Comparison of ENCODE assay signal across 20 cellular contexts in genomic region chr15:63638828-63639227, GRCh38. TPM values are rescaled to one million over a fixed set of nuclear protein-coding genes. Genes with fewer than 3 reads are reported as not detected.
A peak's percentile ranks its signal among the peaks of the same experiment; 100 is the strongest.
DNase-seq lines count a peak whose midpoint lies in the region; ATAC-seq and TF ChIP-seq lines count a peak whose summit lies in the region.
"Had no signal": no experiment of that assay in that cellular context is flagged by ENCODE, and none has a peak within 500 bp of the region (broad histone marks: within the 10 kb centered on the region; RNA-seq: fewer than 3 reads in every experiment).

No MANE protein-coding gene starts in this region.

- CTCF ChIA-PET in activated CD8-positive, alpha-beta T cell treated with anti-CD3 and anti-CD28 coated beads for 36 hours (lab: Charles Lee): interaction anchor here (0.9 to 1.3 kb wide), 3 partner anchors 11 to 151 kb away, joined by 3 to 4 read pairs (median 3); no protein-coding TSS in a partner anchor

- no peak for TF ChIP-seq CTCF in activated CD8-positive, alpha-beta T cell treated with anti-CD3 and anti-CD28 coated beads for 36 hours (IDR thresholded peaks at IDR 0.05)

- in situ Hi-C loops in ACHN (cut with HindIII; ENCODE audit: low pct_ligation_motif_present, low pct_unique_long_range_greater_than_20kb, low sequenced_read_pairs): no loop called here

- no peaks in the 10 kb centered on the region for H3K27me3 Mint-ChIP-seq in activated T-cell treated with anti-CD3 and anti-CD28 coated beads, Interleukin-2, amount 50 U/mL, for 72 hours (ENCODE audit: low read depth)
- no peaks in the 10 kb centered on the region for H3K27me3 Mint-ChIP-seq in CD4-positive, CD25-positive, alpha-beta regulatory T cell
- H3K27me3 Mint-ChIP-seq in activated CD8-positive, alpha-beta T cell treated with anti-CD3 and anti-CD28 coated beads for 36 hours: no peaks in the 10 kb centered on the region
- H3K27me3 Mint-ChIP-seq in central memory CD8-positive, alpha-beta T cell: no peaks in the 10 kb centered on the region

- no peak overlapping the region for H3K4me3 Mint-ChIP-seq in activated T-cell treated with anti-CD3 and anti-CD28 coated beads, Interleukin-2, amount 50 U/mL, for 72 hours
- H3K4me3 Mint-ChIP-seq in CD4-positive, CD25-positive, alpha-beta regulatory T cell: no peak overlapping the region
- H3K4me3 Mint-ChIP-seq in activated CD8-positive, alpha-beta T cell treated with anti-CD3 and anti-CD28 coated beads for 36 hours: no peak overlapping the region
- no peak overlapping the region for H3K4me3 Mint-ChIP-seq in central memory CD8-positive, alpha-beta T cell
- H3K4me3 Mint-ChIP-seq: CD8-positive, alpha-beta T cell; GM23338 had no signal

- no peaks in the 10 kb centered on the region for H3K9me3 Mint-ChIP-seq in activated T-cell treated with anti-CD3 and anti-CD28 coated beads, Interleukin-2, amount 50 U/mL, for 72 hours
- no peaks in the 10 kb centered on the region for H3K9me3 Mint-ChIP-seq in CD4-positive, CD25-positive, alpha-beta regulatory T cell
- no peaks in the 10 kb centered on the region for H3K9me3 Mint-ChIP-seq in activated CD8-positive, alpha-beta T cell treated with anti-CD3 and anti-CD28 coated beads for 36 hours
- no peaks in the 10 kb centered on the region for H3K9me3 Mint-ChIP-seq in central memory CD8-positive, alpha-beta T cell
- H3K9me3 Mint-ChIP-seq: CD8-positive, alpha-beta T cell; GM23338 had no signal

- peaks cover 2 to 12% of the 10 kb centered on the region in 2 donors for H3K36me3 Mint-ChIP-seq in activated T-cell treated with anti-CD3 and anti-CD28 coated beads, Interleukin-2, amount 50 U/mL, for 72 hours (ENCODE audit: insufficient read depth in 2 of 2)
- H3K36me3 Mint-ChIP-seq in CD4-positive, CD25-positive, alpha-beta regulatory T cell: peaks cover 35% of the 10 kb centered on the region
- peaks cover 35% of the 10 kb centered on the region for H3K36me3 Mint-ChIP-seq in activated CD8-positive, alpha-beta T cell treated with anti-CD3 and anti-CD28 coated beads for 36 hours (ENCODE audit: low read depth)
- peaks cover 56% of the 10 kb centered on the region for H3K36me3 Mint-ChIP-seq in central memory CD8-positive, alpha-beta T cell (ENCODE audit: insufficient read depth)

- intact Hi-C loops in activated CD8-positive, alpha-beta T cell treated with anti-CD3 and anti-CD28 coated beads for 36 hours (cut with micrococcal nuclease): no loop called here

- H3K27ac Mint-ChIP-seq in activated T-cell treated with anti-CD3 and anti-CD28 coated beads, Interleukin-2, amount 50 U/mL, for 72 hours: no peak overlapping the region
- H3K27ac Mint-ChIP-seq in CD4-positive, CD25-positive, alpha-beta regulatory T cell: peak overlapping the region in 2 of 3 donors; percentile 46 to 65
- H3K27ac Mint-ChIP-seq in activated CD8-positive, alpha-beta T cell treated with anti-CD3 and anti-CD28 coated beads for 36 hours: no peak overlapping the region
- H3K27ac Mint-ChIP-seq in central memory CD8-positive, alpha-beta T cell (ENCODE audit: low read depth): peak overlapping the region; percentile 8
- H3K27ac Mint-ChIP-seq: CD8-positive, alpha-beta T cell; GM23338 had no signal

- no peak overlapping the region for H3K27ac ChIP-seq in CD4-positive, CD25-positive, alpha-beta regulatory T cell (ENCODE audit: insufficient read depth, low read length, poor library complexity, severe bottlenecking)

- H3K4me3 ChIP-seq in CD4-positive, CD25-positive, alpha-beta regulatory T cell (ENCODE audit: low read depth, low read length): no peak overlapping the region
- H3K4me3 ChIP-seq: GM23338, HAP-1, K562, MG63 had no signal

- peak; percentile 83 to 85 for ATAC-seq in activated T-cell treated with anti-CD3 and anti-CD28 coated beads, Interleukin-2, amount 50 U/mL, for 72 hours (replicated peaks in 1 of 2)
- no peak for ATAC-seq in CD4-positive, CD25-positive, alpha-beta regulatory T cell (ENCODE audit: low read depth in 2 of 2)
- peak; percentile 70 for ATAC-seq in activated CD8-positive, alpha-beta T cell treated with anti-CD3 and anti-CD28 coated beads for 36 hours
- ATAC-seq in central memory CD8-positive, alpha-beta T cell (replicated peaks; ENCODE audit: extremely low read depth, poor library complexity, severe bottlenecking): no peak
- ATAC-seq in HG03342 (IDR thresholded peaks at IDR 0.05; ENCODE audit: unreplicated experiment): no peak
- ATAC-seq: CD8-positive, alpha-beta T cell; GM23338; K562 had no signal

- H3K36me3 ChIP-seq in CD4-positive, CD25-positive, alpha-beta regulatory T cell (ENCODE audit: control insufficient read depth, insufficient read depth, low read length): peaks cover 96% of the 10 kb centered on the region

- POLR2A ChIA-PET in activated CD8-positive, alpha-beta T cell treated with anti-CD3 and anti-CD28 coated beads for 36 hours (lab: Charles Lee): interaction anchor here (0.6 kb wide), 2 partner anchors 8 to 79 kb away, joined by 3 read pairs; no protein-coding TSS in a partner anchor

- H3K9me3 ChIP-seq in CD4-positive, CD25-positive, alpha-beta regulatory T cell (ENCODE audit: control insufficient read depth in 2 of 2, low read length in 2 of 2): no peaks in the 10 kb centered on the region
- H3K9me3 ChIP-seq: HAP-1, MG63 had no signal

- H3K4me1 Mint-ChIP-seq in activated T-cell treated with anti-CD3 and anti-CD28 coated beads, Interleukin-2, amount 50 U/mL, for 72 hours (ENCODE audit: low read depth): peaks cover 17% of the 10 kb centered on the region
- H3K4me1 Mint-ChIP-seq in CD4-positive, CD25-positive, alpha-beta regulatory T cell: peaks cover 0 to 2% (median 1%) of the 10 kb centered on the region in 4 donors
- peaks cover 11% of the 10 kb centered on the region for H3K4me1 Mint-ChIP-seq in activated CD8-positive, alpha-beta T cell treated with anti-CD3 and anti-CD28 coated beads for 36 hours (ENCODE audit: low read depth)
- H3K4me1 Mint-ChIP-seq in central memory CD8-positive, alpha-beta T cell: no peaks in the 10 kb centered on the region
- H3K4me1 Mint-ChIP-seq: GM23338 had no signal

- peak; percentile 4 to 7 for DNase-seq in activated T-cell treated with anti-CD3 and anti-CD28 coated beads, Interleukin-2, amount 50 U/mL, for 72 hours
- DNase-seq in activated T-cell treated with anti-CD3 and anti-CD28 coated beads, Interleukin-2, amount 50 U/mL, for 1 hour: no peak
- peak in 1 of 3 donors; percentile 32 for DNase-seq in CD4-positive, CD25-positive, alpha-beta regulatory T cell
- DNase-seq in activated CD8-positive, alpha-beta T cell treated with anti-CD3 and anti-CD28 coated beads for 36 hours: peak; percentile 34
- no peak for DNase-seq in central memory CD8-positive, alpha-beta T cell (ENCODE audit: low spot score in 2 of 2)
- DNase-seq in ACHN: no peak
- DNase-seq: CD8-positive, alpha-beta T cell; DMS153; MG63; NCI-H1417; NCI-H1694 treated with DMSO at 0.1 percent for 48 hours; NCI-H2081 treated with DMSO at 0.1 percent for 48 hours; NCI-H446; NCI-H526; OCI-M1; Right ventricle myocardium superior had no signal

- no peaks in the 10 kb centered on the region for H3K27me3 ChIP-seq in CD4-positive, CD25-positive, alpha-beta regulatory T cell (ENCODE audit: control insufficient read depth, insufficient read depth, low read length)
- H3K27me3 ChIP-seq: MG63 had no signal

- no peaks in the 10 kb centered on the region for H3K4me1 ChIP-seq in CD4-positive, CD25-positive, alpha-beta regulatory T cell (ENCODE audit: control insufficient read depth, insufficient read depth, low read length, poor library complexity, severe bottlenecking)
- H3K4me1 ChIP-seq: HAP-1 had no signal

RNA-seq across cellular contexts. Expression of gene FBXL22, which starts 41.6 kb away (rescaled TPM):
- 1 to 10 TPM in 1 of 2 donors, under 1 TPM in 1; 0.79 to 1.3 TPM for total RNA-seq in activated T-cell treated with anti-CD3 and anti-CD28 coated beads, Interleukin-2, amount 50 U/mL, for 72 hours
- total RNA-seq in CD4-positive, CD25-positive, alpha-beta regulatory T cell: 1.7 TPM
- polyA plus RNA-seq in CD4-positive, CD25-positive, alpha-beta regulatory T cell: 1 to 10 TPM in 2 of 4 donors, under 1 TPM in 2; 0.45 to 2.1 (median 1.0) TPM
- under 1 TPM; 0.34 to 0.63 TPM for total RNA-seq in activated CD8-positive, alpha-beta T cell treated with anti-CD3 and anti-CD28 coated beads for 36 hours
- total RNA-seq: GM23338, K562 had no signal
- polyA plus RNA-seq: K562 had no signal

Comparison
In these comparisons a context has a peak if more than half of its experiments do, and no peak if none do; other contexts are left out.
1. DNase-seq: peak in activated T-cell treated with anti-CD3 and anti-CD28 coated beads, Interleukin-2, amount 50 U/mL, for 72 hours (2 of 2) and activated CD8-positive, alpha-beta T cell treated with anti-CD3 and anti-CD28 coated beads for 36 hours (single experiment); none in activated T-cell treated with anti-CD3 and anti-CD28 coated beads, Interleukin-2, amount 50 U/mL, for 1 hour (single experiment), central memory CD8-positive, alpha-beta T cell (0 of 2) and ACHN (single experiment).
2. ATAC-seq: peak in activated T-cell treated with anti-CD3 and anti-CD28 coated beads, Interleukin-2, amount 50 U/mL, for 72 hours (2 of 2) and activated CD8-positive, alpha-beta T cell treated with anti-CD3 and anti-CD28 coated beads for 36 hours (single experiment); none in CD4-positive, CD25-positive, alpha-beta regulatory T cell (0 of 2), central memory CD8-positive, alpha-beta T cell (single experiment) and HG03342 (single experiment).
3. H3K27ac Mint-ChIP-seq: peak in CD4-positive, CD25-positive, alpha-beta regulatory T cell (2 of 3) and central memory CD8-positive, alpha-beta T cell (single experiment); none in activated T-cell treated with anti-CD3 and anti-CD28 coated beads, Interleukin-2, amount 50 U/mL, for 72 hours (single experiment) and activated CD8-positive, alpha-beta T cell treated with anti-CD3 and anti-CD28 coated beads for 36 hours (single experiment).